ENCODE assay signal across 16 cellular contexts in the genomic region with DNA sequence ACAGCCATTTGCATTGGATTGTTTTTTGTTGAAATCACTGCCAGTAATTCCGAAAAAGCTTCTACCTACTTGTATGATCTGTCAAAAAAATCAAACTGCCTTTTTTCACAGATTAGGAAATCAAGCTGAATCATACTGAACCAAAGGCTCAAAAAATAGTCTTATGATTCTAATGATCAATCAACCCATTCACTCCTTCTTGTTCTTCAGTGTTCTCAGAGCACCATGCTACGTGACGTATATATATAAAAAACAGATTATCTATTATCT.
A peak's percentile ranks its signal among the peaks of the same experiment; 100 is the strongest.
DNase-seq lines count a peak whose midpoint lies in the region; ATAC-seq and TF ChIP-seq lines count a peak whose summit lies in the region.
"Had no signal": no experiment of that assay in that cellular context is flagged by ENCODE, and none has a peak within 500 bp of the region (broad histone marks: within the 10 kb centered on the region; RNA-seq: fewer than 3 reads in every experiment).

No MANE protein-coding gene starts in this region.

- no peaks in the 10 kb centered on the region for H3K9me3 ChIP-seq in neural progenitor cell (ENCODE audit: low read depth)
- no peaks in the 10 kb centered on the region for H3K9me3 ChIP-seq in thyroid gland
- no peaks in the 10 kb centered on the region for H3K9me3 ChIP-seq in mammary epithelial cell (replicated peaks; ENCODE audit: insufficient read depth, low read length)
- H3K9me3 ChIP-seq: A549, BE2C had no signal

- H3K36me3 Mint-ChIP-seq in neural progenitor cell: peaks cover 15% of the 10 kb centered on the region
- no peaks in the 10 kb centered on the region for H3K36me3 Mint-ChIP-seq in activated CD8-positive, alpha-beta memory T cell treated with anti-CD3 and anti-CD28 coated beads, Interleukin-2, amount 10 ng/mL, durations not matched to agents 7 days and 5 days
- H3K36me3 Mint-ChIP-seq: CD4-positive, alpha-beta memory T cell had no signal

- no peaks in the 10 kb centered on the region for H3K27me3 ChIP-seq in dorsolateral prefrontal cortex
- no peaks in the 10 kb centered on the region for H3K27me3 ChIP-seq in neural progenitor cell
- no peaks in the 10 kb centered on the region for H3K27me3 ChIP-seq in thyroid gland
- H3K27me3 ChIP-seq in mammary epithelial cell (ENCODE audit: insufficient read depth, low read length): no peaks in the 10 kb centered on the region
- H3K27me3 ChIP-seq: BE2C had no signal

- TF ChIP-seq CTCF in dorsolateral prefrontal cortex (IDR thresholded peaks at IDR 0.05 in 54 of 56, conservative IDR thresholded peaks at IDR 0.05 in 2 of 56; ENCODE audit: low read depth in 1 of 56, partially characterized antibody in 56 of 56) (no peak), neural progenitor cell (IDR thresholded peaks at IDR 0.05) (no peak), thyroid gland (IDR thresholded peaks at IDR 0.05) (no peak), mammary epithelial cell (conservative IDR thresholded peaks at IDR 0.05 in 1 of 2, IDR thresholded peaks at IDR 0.05 in 1 of 2; ENCODE audit: extremely low read depth in 1 of 2, insufficient read depth in 1 of 2, low read depth in 1 of 2, low read length in 2 of 2) (no peak)

- DNase-seq in dorsolateral prefrontal cortex (no peak), neural progenitor cell (ENCODE audit: low spot score) (no peak), thyroid gland (no peak), mammary epithelial cell (no peak), DMS53 treated with DMSO at 0.1 percent for 48 hours (lab: John Stamatoyannopoulos, UW; ENCODE audit: unreplicated experiment) (no peak)
- DNase-seq in activated CD8-positive, alpha-beta memory T cell treated with anti-CD3 and anti-CD28 coated beads, Interleukin-2, amount 10 ng/mL, durations not matched to agents 7 days and 5 days: no peak
- DNase-seq: BE2C; CD4-positive, alpha-beta memory T cell; DMS79 treated with DMSO at 0.1 percent for 48 hours; EL; HCEC 1CT; HFFc6; IMR-90 had no signal

- no peak overlapping the region for H3K4me3 Mint-ChIP-seq in neural progenitor cell
- H3K4me3 Mint-ChIP-seq in activated CD8-positive, alpha-beta memory T cell treated with anti-CD3 and anti-CD28 coated beads, Interleukin-2, amount 10 ng/mL, durations not matched to agents 7 days and 5 days: no peak overlapping the region
- H3K4me3 Mint-ChIP-seq: CD4-positive, alpha-beta memory T cell; HFFc6 had no signal

- H3K4me2 ChIP-seq in neural progenitor cell (no peak overlapping the region), mammary epithelial cell (ENCODE audit: insufficient read depth, low read depth, low read length) (no peak overlapping the region)

- WGBS in thyroid gland, 2 donors: 48 to 52% methylated on average over 3 of the region's 3 CpGs
- WGBS in mammary epithelial cell (ENCODE audit: low coverage, missing lambda C conversion rate): 84% methylated on average over 3 of the region's 3 CpGs

- H3F3A ChIP-seq in neural progenitor cell (ENCODE audit: low read depth): no peaks in the 10 kb centered on the region

- no peaks in the 10 kb centered on the region for H3K9me3 Mint-ChIP-seq in neural progenitor cell
- no peaks in the 10 kb centered on the region for H3K9me3 Mint-ChIP-seq in activated CD8-positive, alpha-beta memory T cell treated with anti-CD3 and anti-CD28 coated beads, Interleukin-2, amount 10 ng/mL, durations not matched to agents 7 days and 5 days (ENCODE audit: low read depth)
- H3K9me3 Mint-ChIP-seq: CD4-positive, alpha-beta memory T cell had no signal

- TF ChIP-seq POLR2A in thyroid gland (IDR thresholded peaks at IDR 0.05): no peak

- H3K36me3 ChIP-seq in neural progenitor cell (no peaks in the 10 kb centered on the region), thyroid gland (no peaks in the 10 kb centered on the region), mammary epithelial cell (ENCODE audit: insufficient read depth, low read length) (no peaks in the 10 kb centered on the region)

- H3K9ac ChIP-seq in neural progenitor cell (no peak overlapping the region), mammary epithelial cell (ENCODE audit: insufficient read depth, low read length) (no peak overlapping the region)

- H3K27ac Mint-ChIP-seq in neural progenitor cell: peak overlapping the region; percentile 42
- H3K27ac Mint-ChIP-seq in activated CD8-positive, alpha-beta memory T cell treated with anti-CD3 and anti-CD28 coated beads, Interleukin-2, amount 10 ng/mL, durations not matched to agents 7 days and 5 days: no peak overlapping the region
- H3K27ac Mint-ChIP-seq: CD4-positive, alpha-beta memory T cell; HFFc6 had no signal

- no peaks in the 10 kb centered on the region for H3K27me3 Mint-ChIP-seq in neural progenitor cell (ENCODE audit: insufficient read depth, low read depth)
- no peaks in the 10 kb centered on the region for H3K27me3 Mint-ChIP-seq in activated CD8-positive, alpha-beta memory T cell treated with anti-CD3 and anti-CD28 coated beads, Interleukin-2, amount 10 ng/mL, durations not matched to agents 7 days and 5 days
- H3K27me3 Mint-ChIP-seq: CD4-positive, alpha-beta memory T cell had no signal

- CTCF ChIA-PET in activated CD8-positive, alpha-beta memory T cell treated with anti-CD3 and anti-CD28 coated beads, Interleukin-2, amount 10 ng/mL, durations not matched to agents 7 days and 5 days (lab: Charles Lee): no interaction called here
- CTCF ChIA-PET in mammary epithelial cell (lab: Charles Lee; ENCODE audit: low non-redundant PET): no interaction called here

- H2AFZ ChIP-seq in neural progenitor cell (replicated peaks) (peak overlapping the region; percentile 31), mammary epithelial cell (ENCODE audit: low read depth, low read length) (no peak overlapping the region)

- no peaks in the 10 kb centered on the region for H3K79me2 ChIP-seq in neural progenitor cell (ENCODE audit: low read depth)
- no peaks in the 10 kb centered on the region for H3K79me2 ChIP-seq in mammary epithelial cell (ENCODE audit: insufficient read depth, low read length)

- H4K20me1 ChIP-seq in neural progenitor cell (ENCODE audit: low read depth): no peaks in the 10 kb centered on the region
- H4K20me1 ChIP-seq in mammary epithelial cell (ENCODE audit: insufficient read depth, low read length): no peaks in the 10 kb centered on the region

- H3K4me1 Mint-ChIP-seq in neural progenitor cell: peaks cover 50% of the 10 kb centered on the region
- H3K4me1 Mint-ChIP-seq in activated CD8-positive, alpha-beta memory T cell treated with anti-CD3 and anti-CD28 coated beads, Interleukin-2, amount 10 ng/mL, durations not matched to agents 7 days and 5 days: no peaks in the 10 kb centered on the region
- H3K4me1 Mint-ChIP-seq: CD4-positive, alpha-beta memory T cell had no signal

- H3K4me1 ChIP-seq in neural progenitor cell (peaks cover 7% of the 10 kb centered on the region), thyroid gland (peaks cover 51 to 67% of the 10 kb centered on the region in 2 donors), mammary epithelial cell (ENCODE audit: insufficient read depth, low read length) (no peaks in the 10 kb centered on the region)

- dilution Hi-C loops in mammary epithelial cell (cut with HindIII; ENCODE audit: low sequenced_read_pairs): no loop called here

- intact Hi-C loops in dorsolateral prefrontal cortex (cut with DNase I): loop anchor here (5.0 kb wide), 3 partner anchors 171 to 194 kb away; partner anchors contain the start of gene UNC5C (in 2 of the 2)
- intact Hi-C loops in thyroid gland (cut with DNase I): no loop called here
- intact Hi-C loops in mammary epithelial cell (cut with micrococcal nuclease): no loop called here

- no peak for ATAC-seq in activated CD8-positive, alpha-beta memory T cell treated with anti-CD3 and anti-CD28 coated beads, Interleukin-2, amount 10 ng/mL, durations not matched to agents 7 days and 5 days
- ATAC-seq: A549 had no signal

- H3K4me3 ChIP-seq in dorsolateral prefrontal cortex (peak overlapping the region in 24 of 59 donors; percentile 2 to 58 (median 11)), neural progenitor cell (no peak overlapping the region), thyroid gland (replicated peaks in 1 of 3) (no peak overlapping the region), mammary epithelial cell (replicated peaks in 1 of 3; ENCODE audit: insufficient read depth in 1 of 3, low read depth in 2 of 3, low read length in 3 of 3) (no peak overlapping the region)
- H3K4me3 ChIP-seq: A549 had no signal

- BruUV-seq in mammary epithelial cell (replicated peaks; lab: Mats Ljungman, UMichigan): no TSS peak

- H3K27ac ChIP-seq in angular gyrus (ENCODE audit: low read depth, low read length) (peak overlapping the region; percentile 35), dorsolateral prefrontal cortex (peak overlapping the region; percentile 10 to 90 (median 81)), neural progenitor cell (no peak overlapping the region), thyroid gland (peak overlapping the region; percentile 73 to 80 (median 79)), mammary epithelial cell (ENCODE audit: insufficient read depth, low read depth, low read length) (no peak overlapping the region)
- H3K27ac ChIP-seq: A549, C4-2B had no signal

- in situ Hi-C loops in mammary epithelial cell (cut with MboI; ENCODE audit: low sequenced_read_pairs in 2 of 2): no loop called here

Comparison
In these comparisons a context has a peak if more than half of its experiments do, and no peak if none do; other contexts are left out.
1. H3K27ac ChIP-seq: peak in angular gyrus (single experiment), dorsolateral prefrontal cortex (59 of 59) and thyroid gland (3 of 3); none in neural progenitor cell (single experiment) and mammary epithelial cell (single experiment).
2. intact Hi-C loops: an anchor here in dorsolateral prefrontal cortex (5.0 kb wide); none called in thyroid gland and mammary epithelial cell.